Comparison of ENCODE assay signal across 7 cellular contexts in genomic region chr1:21865943-21866628, GRCh38.
DNase-seq lines count a peak whose midpoint lies in the region; ATAC-seq and TF ChIP-seq lines count a peak whose summit lies in the region.

No MANE protein-coding gene starts in this region.

- no peak overlapping the region for H3K9ac ChIP-seq in NT2/D1 (ENCODE audit: insufficient read length, low read depth)

- no peaks in the 10 kb centered on the region for H3K9me3 ChIP-seq in NT2/D1 (ENCODE audit: insufficient read depth, low read length)

- no peak overlapping the region for H3K4me3 ChIP-seq in NT2/D1 (ENCODE audit: insufficient read length, low read depth)

- DNase-seq in NT2/D1 (ENCODE audit: low read depth, low spot score) (peak; percentile 57), T-helper 9 cell (no peak), activated gamma-delta T cell treated with Interleukin-2 at 50 U/mL for 16 hours (no peak)
- no peak for DNase-seq in activated CD4-positive, alpha-beta T cell treated with anti-CD3 and anti-CD28 coated beads for 4 hours

- no peaks in the 10 kb centered on the region for H3K27me3 ChIP-seq in NT2/D1 (ENCODE audit: insufficient read depth, insufficient read length)

- peaks cover 49% of the 10 kb centered on the region for H3K36me3 ChIP-seq in NT2/D1 (ENCODE audit: insufficient read depth, insufficient read length, low read length)

- peaks cover 26% of the 10 kb centered on the region for H3K36me3 Mint-ChIP-seq in nephron (ENCODE audit: low read depth)

- TF ChIP-seq CTCF in nephron (IDR thresholded peaks at IDR 0.05; ENCODE audit: unreplicated experiment in 3 of 3), result peak in 2 of 3 experiments; percentile 28 to 33

- peak overlapping the region; percentile 10 to 65 (median 52) for H3K27ac Mint-ChIP-seq in nephron

- peak; percentile 64 for ATAC-seq in GM19328 (IDR thresholded peaks at IDR 0.05; ENCODE audit: unreplicated experiment)
- ATAC-seq in HG02970 (IDR thresholded peaks at IDR 0.05; ENCODE audit: low FRiP score, unreplicated experiment), result peak; percentile 72

- peaks cover 3% of the 10 kb centered on the region for H3K27me3 Mint-ChIP-seq in nephron (ENCODE audit: low read depth)

- no peak overlapping the region for H3K4me3 Mint-ChIP-seq in nephron

- no peaks in the 10 kb centered on the region for H3K9me3 Mint-ChIP-seq in nephron

- H3K4me1 Mint-ChIP-seq in nephron, result peaks cover 13% of the 10 kb centered on the region

- H3K4me1 ChIP-seq in NT2/D1 (ENCODE audit: insufficient read depth, insufficient read length), result no peaks in the 10 kb centered on the region
